In genomic region chr4:26061248-26061986, GRCh38 we compare ENCODE assay signal across 9 cellular contexts.
DNase-seq lines count a peak whose midpoint lies in the region; ATAC-seq and TF ChIP-seq lines count a peak whose summit lies in the region.
"Had no signal": no experiment of that assay in that cellular context is flagged by ENCODE, and none has a peak within 500 bp of the region (broad histone marks: within the 10 kb centered on the region; RNA-seq: fewer than 3 reads in every experiment).

No MANE protein-coding gene starts in this region.

- 78% methylated on average over 6 of the region's 7 CpGs for WGBS in mammary epithelial cell (ENCODE audit: low coverage, missing lambda C conversion rate)

- H3K27ac ChIP-seq in DOHH2 (ENCODE audit: low read depth, low read length) = no peak overlapping the region
- H3K27ac ChIP-seq in mammary epithelial cell (ENCODE audit: insufficient read depth, low read depth, low read length) = no peak overlapping the region
- H3K27ac ChIP-seq: parathyroid adenoma had no signal

- H3K36me3 Mint-ChIP-seq in mesothelial cell of epicardium = no peaks in the 10 kb centered on the region

- no peak overlapping the region for H3K4me3 Mint-ChIP-seq in mesothelial cell of epicardium

- no peak overlapping the region for H2AFZ ChIP-seq in mammary epithelial cell (ENCODE audit: low read depth, low read length)
- H2AFZ ChIP-seq: parathyroid adenoma had no signal

- TF ChIP-seq CTCF in DOHH2 (IDR thresholded peaks at IDR 0.05; ENCODE audit: low read depth, low read length, poor library complexity, severe bottlenecking) = peak; percentile 71
- TF ChIP-seq CTCF in mammary epithelial cell (conservative IDR thresholded peaks at IDR 0.05 in 1 of 2, IDR thresholded peaks at IDR 0.05 in 1 of 2; ENCODE audit: extremely low read depth in 1 of 2, insufficient read depth in 1 of 2, low read depth in 1 of 2, low read length in 2 of 2) = peak; percentile 49 to 64
- TF ChIP-seq CTCF in mesothelial cell of epicardium (IDR thresholded peaks at IDR 0.05; ENCODE audit: unreplicated experiment) = peak; percentile 16

- no TSS peak for BruUV-seq in mammary epithelial cell (replicated peaks; lab: Mats Ljungman, UMichigan)

- H3K9me2 ChIP-seq in DOHH2 (replicated peaks; ENCODE audit: control insufficient read depth, low read length) = no peaks in the 10 kb centered on the region

- no peak overlapping the region for H3K27ac Mint-ChIP-seq in mesothelial cell of epicardium

- dilution Hi-C loops in mammary epithelial cell (cut with HindIII; ENCODE audit: low sequenced_read_pairs) = no loop called here

- H3K27me3 ChIP-seq in DOHH2 (ENCODE audit: control insufficient read depth, low read length) (peaks cover 7% of the 10 kb centered on the region; the same call in 1 of the 2 replicates), mammary epithelial cell (ENCODE audit: insufficient read depth, low read length) (peaks cover 6% of the 10 kb centered on the region)

- CTCF ChIA-PET in mammary epithelial cell (lab: Charles Lee; ENCODE audit: low non-redundant PET) = interaction anchor here (0.7 to 0.8 kb wide), 2 partner anchors 258 to 264 kb away, joined by 3 to 5 read pairs; no protein-coding TSS in a partner anchor

- no peaks in the 10 kb centered on the region for H3F3A ChIP-seq in DOHH2 (ENCODE audit: control insufficient read depth, insufficient read depth)

- H3K4me1 ChIP-seq in DOHH2 (ENCODE audit: control insufficient read depth, low read length) (no peaks in the 10 kb centered on the region), mammary epithelial cell (ENCODE audit: insufficient read depth, low read length) (peaks cover 4% of the 10 kb centered on the region)
- H3K4me1 ChIP-seq: parathyroid adenoma had no signal

- no peaks in the 10 kb centered on the region for H3K79me2 ChIP-seq in DOHH2 (ENCODE audit: control insufficient read depth, low read length)
- no peaks in the 10 kb centered on the region for H3K79me2 ChIP-seq in mammary epithelial cell (ENCODE audit: insufficient read depth, low read length)
- H3K79me2 ChIP-seq: parathyroid adenoma had no signal

- in situ Hi-C loops in mammary epithelial cell (cut with MboI; ENCODE audit: low sequenced_read_pairs in 2 of 2) = no loop called here

- H3K4me1 Mint-ChIP-seq in mesothelial cell of epicardium = no peaks in the 10 kb centered on the region

- H3K4me2 ChIP-seq in DOHH2 (ENCODE audit: low read length) (no peak overlapping the region), mammary epithelial cell (ENCODE audit: insufficient read depth, low read depth, low read length) (no peak overlapping the region)

- H4K20me1 ChIP-seq in DOHH2 (ENCODE audit: control insufficient read depth, insufficient read depth, low read depth, low read length) = no peaks in the 10 kb centered on the region
- no peaks in the 10 kb centered on the region for H4K20me1 ChIP-seq in mammary epithelial cell (ENCODE audit: insufficient read depth, low read length)

- peak; percentile 57 for ATAC-seq in GM21619 (IDR thresholded peaks at IDR 0.05; ENCODE audit: unreplicated experiment)

- H3K9me3 Mint-ChIP-seq in mesothelial cell of epicardium = no peaks in the 10 kb centered on the region

- H3K4me3 ChIP-seq in DOHH2 (ENCODE audit: low read length) = no peak overlapping the region
- no peak overlapping the region for H3K4me3 ChIP-seq in mammary epithelial cell (replicated peaks in 1 of 3; ENCODE audit: insufficient read depth in 1 of 3, low read depth in 2 of 3, low read length in 3 of 3)

- DNase-seq in NCI-H82 treated with DMSO at 0.1 percent for 48 hours (lab: John Stamatoyannopoulos, UW; ENCODE audit: unreplicated experiment) (peak; percentile 0), mammary epithelial cell (peak; percentile 32), mesothelial cell of epicardium (ENCODE audit: low spot score in 2 of 2, unreplicated experiment in 2 of 2) (no peak), NCI-H187 treated with DMSO at 0.1 percent for 48 hours (lab: John Stamatoyannopoulos, UW) (no peak), NCI-H2107 (lab: John Stamatoyannopoulos, UW) (no peak), NCI-H2029 (lab: John Stamatoyannopoulos, UW) (no peak)

- no peak overlapping the region for H3K9ac ChIP-seq in mammary epithelial cell (ENCODE audit: insufficient read depth, low read length)
- H3K9ac ChIP-seq: parathyroid adenoma had no signal

- H3K27me3 Mint-ChIP-seq in mesothelial cell of epicardium (ENCODE audit: low read depth) = peaks cover 13% of the 10 kb centered on the region

- intact Hi-C loops in mammary epithelial cell (cut with micrococcal nuclease) = loop anchor here (1.0 to 5.0 kb wide), 4 partner anchors 71 to 349 kb away; no protein-coding TSS in a partner anchor

- no peaks in the 10 kb centered on the region for H3K9me3 ChIP-seq in DOHH2 (ENCODE audit: control insufficient read depth, insufficient read depth, low read length)
- H3K9me3 ChIP-seq in mammary epithelial cell (replicated peaks; ENCODE audit: insufficient read depth, low read length) = no peaks in the 10 kb centered on the region

- H3K36me3 ChIP-seq in DOHH2 (ENCODE audit: control insufficient read depth, low read length) = no peaks in the 10 kb centered on the region
- no peaks in the 10 kb centered on the region for H3K36me3 ChIP-seq in mammary epithelial cell (ENCODE audit: insufficient read depth, low read length)

Comparison
In these comparisons a context has a peak if more than half of its experiments do, and no peak if none do; other contexts are left out.
1. CTCF ChIP-seq: peak in every context shown above with its lines; median percentile 71 in DOHH2; 56 in mammary epithelial cell; 16 in mesothelial cell of epicardium.
2. DNase-seq: peak in NCI-H82 treated with DMSO at 0.1 percent for 48 hours (single experiment) and mammary epithelial cell (single experiment); none in mesothelial cell of epicardium (0 of 2), NCI-H187 treated with DMSO at 0.1 percent for 48 hours (single experiment), NCI-H2107 (single experiment) and NCI-H2029 (single experiment).